In genomic region chr16:69601250-69601649, GRCh38 we compare ENCODE assay signal across 27 cellular contexts.
"Had no signal": no experiment of that assay in that cellular context is flagged by ENCODE, and none has a peak within 500 bp of the region (broad histone marks: within the 10 kb centered on the region; RNA-seq: fewer than 3 reads in every experiment).

No MANE protein-coding gene starts in this region.

- H3K36me3 ChIP-seq: stomach, suprapubic skin, thoracic aorta, thyroid gland, tibial artery, tibial nerve, transverse colon, upper lobe of left lung, uterus, vagina had no signal

- FAIRE-seq: urothelium cell line had no signal

- H3K9me3 ChIP-seq: stomach, suprapubic skin, testis, thoracic aorta, thyroid gland, tibial artery, tibial nerve, transverse colon, upper lobe of left lung, upper lobe of right lung, uterus, vagina had no signal

- ATAC-seq: stimulated activated effector memory CD8-positive, alpha-beta T cell treated with anti-CD3 and anti-CD28 coated beads, Interleukin-12 subunit alpha, Interleukin-12 subunit beta, amount 100 ng/mL, for 72 hours; stimulated activated memory B cell treated with anti-CD40 and anti-IgM and Interleukin-4, amounts not matched to agents 10 μg/mL and 1 μg/mL and 100 μg/mL, for 72 hours; stimulated activated naive B cell treated with anti-CD40 and anti-IgM and Interleukin-4, amounts not matched to agents 10 μg/mL and 1 μg/mL and 100 μg/mL, for 72 hours; stimulated activated naive CD8-positive, alpha-beta T cell treated with anti-CD3 and anti-CD28 coated beads, Interleukin-15, amount 100 ng/mL, for 72 hours; stimulated activated naive CD8-positive, alpha-beta T cell treated with anti-CD3 and anti-CD28 coated beads, Interleukin-15, Interleukin-2, amounts not matched to agents 100 U/mL and 50 U/mL, for 24 hours; upper lobe of right lung had no signal

- DNase-seq: stimulated activated CD4-positive, alpha-beta T cell treated with anti-CD3 and anti-CD28 coated beads, Interleukin-2, amount 100 ng/mL, for 48 hours; stimulated activated CD4-positive, alpha-beta T cell treated with anti-CD3 and anti-CD28 coated beads, Interleukin-4, amount 100 ng/mL, for 1 hour; stimulated activated CD4-positive, alpha-beta T cell treated with anti-CD3 and anti-CD28 coated beads, Interleukin-4, amount 100 ng/mL, for 24 hours; stimulated activated CD4-positive, alpha-beta T cell treated with anti-CD3 and anti-CD28 coated beads, Interleukin-4, amount 100 ng/mL, for 4 hours; stimulated activated CD8-positive, alpha-beta memory T cell treated with anti-CD3 and anti-CD28 coated beads, Interleukin-4, amount 100 ng/mL, for 48 hours; stimulated activated naive B cell treated with anti-CD40 and anti-IgM and Interleukin-4, amounts not matched to agents 10 μg/mL and 1 μg/mL and 100 μg/mL, for 72 hours; stimulated activated naive CD4-positive, alpha-beta T cell; stimulated activated naive CD4-positive, alpha-beta T cell treated with Interleukin-2 at 50 U/mL for 16 hours; stimulated activated naive CD8-positive, alpha-beta T cell treated with anti-CD3 and anti-CD28 coated beads, Interleukin-15, amount 100 ng/mL, for 72 hours; stimulated activated naive CD8-positive, alpha-beta T cell treated with anti-CD3 and anti-CD28 coated beads, Interleukin-15, Interleukin-2, amounts not matched to agents 100 U/mL and 50 U/mL, for 24 hours; stomach; substantia nigra; testis; thyroid gland; tibial artery; transverse colon; trophoblast cell; upper lobe of right lung; uterus had no signal

- H3K4me3 ChIP-seq: stomach, suprapubic skin, testis, thoracic aorta, thyroid gland, tibial artery, tibial nerve, transverse colon, upper lobe of left lung, upper lobe of right lung, uterus, vagina had no signal

- H3K27me3 ChIP-seq: stomach, suprapubic skin, testis, thyroid gland, tibial artery, tibial nerve, transverse colon, upper lobe of left lung, upper lobe of right lung, uterus, vagina had no signal

- H3K4me1 ChIP-seq: testis, upper lobe of right lung, uterus had no signal

- H3K27ac ChIP-seq: stomach, suprapubic skin, testis, thoracic aorta, thyroid gland, tibial artery, tibial nerve, transverse colon, upper lobe of left lung, upper lobe of right lung, uterus, vagina had no signal
